Comparison of ENCODE assay signal across 8 cellular contexts in genomic region chr11:46121724-46122477, GRCh38. TPM values are rescaled to one million over a fixed set of nuclear protein-coding genes. Genes with fewer than 3 reads are reported as not detected.
DNase-seq lines count a peak whose midpoint lies in the region; ATAC-seq and TF ChIP-seq lines count a peak whose summit lies in the region.

No MANE protein-coding gene starts in this region.

- DNase-seq in GM10248 (ENCODE audit: extremely low spot score): peak; percentile 69
- peak; percentile 65 for DNase-seq in NCI-H1048 (lab: John Stamatoyannopoulos, UW)
- DNase-seq in SKM-1 treated with dmso at 0.1 percent for 144 hours (lab: John Stamatoyannopoulos, UW; ENCODE audit: unreplicated experiment): peak; percentile 65
- DNase-seq in activated naive CD8-positive, alpha-beta T cell treated with anti-CD3 and anti-CD28 coated beads, Interleukin-2, amount 50 U/mL, for 16 hours (ENCODE audit: low read depth, low spot score): peak; percentile 26
- peak; percentile 88 for DNase-seq in cardiac septum (ENCODE audit: low spot score)
- DNase-seq in pons (ENCODE audit: low spot score): peak; percentile 81
- DNase-seq in type B pancreatic cell (ENCODE audit: extremely low spot score, unreplicated experiment): peak; percentile 79

- CTCF ChIA-PET in GM10248 (lab: Yijun Ruan, JAX): no interaction called here

- H3K4me1 Mint-ChIP-seq in type B pancreatic cell (ENCODE audit: unreplicated experiment): peaks cover 31% of the 10 kb centered on the region

- H3K4me3 Mint-ChIP-seq in type B pancreatic cell: peak overlapping the region; percentile 89

- H3K27ac Mint-ChIP-seq in type B pancreatic cell: peak overlapping the region; percentile 89

- no peaks in the 10 kb centered on the region for H3K36me3 Mint-ChIP-seq in type B pancreatic cell

- H3K9me3 Mint-ChIP-seq in type B pancreatic cell: no peaks in the 10 kb centered on the region

- POLR2A ChIA-PET in GM10248 (lab: Yijun Ruan, JAX): interaction anchor here (0.7 kb wide), 1 partner anchor 121 kb away, joined by 8 read pairs; no protein-coding TSS in a partner anchor

- intact Hi-C loops in cardiac septum (cut with DNase I): loop anchor here (5.0 kb wide), 1 partner anchor 115 kb away; no protein-coding TSS in a partner anchor

- no peaks in the 10 kb centered on the region for H3K27me3 Mint-ChIP-seq in type B pancreatic cell

- TF ChIP-seq CTCF in GM10248 (IDR thresholded peaks at IDR 0.05; ENCODE audit: control extremely low read depth, extremely low read depth, low read depth, missing control alignments) (no peak), type B pancreatic cell (conservative IDR thresholded peaks at IDR 0.05) (no peak)

- peak; percentile 38 for ATAC-seq in HG02571 (IDR thresholded peaks at IDR 0.05; ENCODE audit: unreplicated experiment)

RNA-seq across cellular contexts. Expression of gene PHF21A, which starts 0.6 kb away (rescaled TPM):
- total RNA-seq in cardiac septum (43.8 TPM), type B pancreatic cell (ENCODE audit: low replicate concordance) (62.4 TPM in 2 replicates)

Comparison
In these comparisons a context has a peak if more than half of its experiments do, and no peak if none do; other contexts are left out.
1. Peak in every context shown above with its lines: DNase-seq and ATAC-seq.
2. DNase-seq: peak in every context shown above with its lines; median percentile 88 in cardiac septum; 81 in pons; 79 in type B pancreatic cell; 69 in GM10248; 65 in NCI-H1048; 65 in SKM-1 treated with dmso at 0.1 percent for 144 hours; 26 in activated naive CD8-positive, alpha-beta T cell treated with anti-CD3 and anti-CD28 coated beads, Interleukin-2, amount 50 U/mL, for 16 hours.